Comparison of ENCODE assay signal across 9 cellular contexts in the genomic region with DNA sequence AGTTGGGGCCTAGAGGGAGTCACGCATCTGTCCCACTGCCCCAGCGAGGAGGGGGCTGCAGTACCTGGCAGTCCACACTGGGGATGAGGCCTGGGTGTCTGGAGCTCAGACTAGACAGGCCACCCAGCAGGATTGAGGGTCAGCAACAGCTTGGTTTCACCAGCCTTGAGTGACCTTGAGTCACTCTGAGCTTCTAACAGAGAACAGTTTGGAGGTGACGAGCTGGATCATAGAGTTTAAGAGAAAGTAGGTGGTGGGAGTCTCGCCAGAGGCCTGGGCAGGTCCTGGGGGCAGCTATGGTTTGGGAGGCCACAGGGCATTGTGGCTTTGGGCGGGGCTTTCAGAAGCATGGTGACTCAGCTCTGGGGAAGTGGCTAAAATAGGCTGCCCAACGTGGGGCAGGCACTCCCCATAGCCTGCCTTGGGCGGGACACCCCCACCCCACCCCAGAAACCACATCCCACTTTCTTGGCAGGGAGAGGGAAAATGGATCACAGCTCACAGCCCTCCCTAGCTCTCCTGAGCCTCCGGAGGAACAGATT. TPM values are rescaled to one million over a fixed set of nuclear protein-coding genes. Genes with fewer than 3 reads are reported as not detected.
DNase-seq lines count a peak whose midpoint lies in the region; ATAC-seq and TF ChIP-seq lines count a peak whose summit lies in the region.
"Had no signal": no experiment of that assay in that cellular context is flagged by ENCODE, and none has a peak within 500 bp of the region (broad histone marks: within the 10 kb centered on the region; RNA-seq: fewer than 3 reads in every experiment).

No MANE protein-coding gene starts in this region.

- peaks cover 35% of the 10 kb centered on the region for H3K4me1 Mint-ChIP-seq in mesothelial cell of epicardium

- DNase-seq in NCI-H226 (peak; percentile 86), mesothelial cell of epicardium (ENCODE audit: low spot score in 2 of 2, unreplicated experiment in 2 of 2) (no peak), T-helper 9 cell (no peak), SHP77 (lab: John Stamatoyannopoulos, UW) (no peak)
- DNase-seq in stimulated activated CD4-positive, alpha-beta T cell treated with anti-CD3 and anti-CD28 coated beads, Interleukin-12 subunit alpha, Interleukin-12 subunit beta, amount 100 ng/mL, for 4 hours = no peak

- no peak overlapping the region for H3K4me3 Mint-ChIP-seq in mesothelial cell of epicardium

- H3K36me3 Mint-ChIP-seq in mesothelial cell of epicardium = peaks cover 4% of the 10 kb centered on the region

- no peak for TF ChIP-seq CTCF in mesothelial cell of epicardium (IDR thresholded peaks at IDR 0.05; ENCODE audit: unreplicated experiment)

- no peaks in the 10 kb centered on the region for H3K9me3 Mint-ChIP-seq in mesothelial cell of epicardium

- peak; percentile 83 for ATAC-seq in GM18520 (IDR thresholded peaks at IDR 0.05; ENCODE audit: unreplicated experiment)
- peak; percentile 76 for ATAC-seq in HG02610 (IDR thresholded peaks at IDR 0.05; ENCODE audit: unreplicated experiment)

- peak overlapping the region; percentile 61 for H3K27ac ChIP-seq in cingulate gyrus (ENCODE audit: low read depth, low read length)

- H3K27me3 Mint-ChIP-seq in mesothelial cell of epicardium (ENCODE audit: low read depth) = no peaks in the 10 kb centered on the region

- H3K27ac Mint-ChIP-seq in mesothelial cell of epicardium = peak overlapping the region; percentile 2

RNA-seq across cellular contexts. Expression of a gene that starts 20.5 kb away (rescaled TPM):
- total RNA-seq in mesothelial cell of epicardium = 68.4 to 71.3 TPM (median 70.3 TPM) in 3 replicates

RNA-seq across cellular contexts. Expression of a gene that starts 29.7 kb away (rescaled TPM):
- 0.40 TPM in 1 of 3 replicates, not detected in the others for total RNA-seq in mesothelial cell of epicardium
- total RNA-seq: activated CD8-positive, alpha-beta memory T cell treated with anti-CD3 and anti-CD28 coated beads for 36 hours had no signal
